10 cellular contexts compared by ENCODE assay signal in the genomic region with DNA sequence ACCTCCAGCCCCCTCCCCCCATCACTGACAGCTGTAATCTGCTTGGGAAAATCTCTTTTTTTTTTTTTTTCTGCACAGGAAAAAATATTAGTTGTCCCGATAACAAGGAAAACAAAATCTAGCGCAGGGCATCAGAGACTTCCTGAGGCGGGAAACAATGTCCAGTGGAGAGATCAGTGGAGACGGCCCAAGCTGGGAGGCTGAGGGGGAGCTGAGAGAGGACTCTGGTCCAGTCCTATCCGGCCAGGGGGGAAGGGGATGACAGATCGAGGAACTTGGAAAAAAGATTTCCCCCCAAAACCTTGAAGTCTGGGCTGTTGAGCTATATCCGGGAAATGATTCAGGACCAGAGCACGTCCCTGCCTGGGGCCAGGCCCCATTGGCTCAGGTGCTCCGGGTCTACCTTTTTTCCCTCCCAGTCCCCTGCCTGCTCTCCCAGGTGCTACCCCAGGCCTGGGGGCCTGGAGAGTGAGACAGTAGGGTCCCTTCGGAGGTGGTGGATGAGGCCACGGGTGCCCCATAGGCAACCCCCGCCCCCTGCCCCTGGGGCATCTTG.
"Had no signal": no experiment of that assay in that cellular context is flagged by ENCODE, and none has a peak within 500 bp of the region (broad histone marks: within the 10 kb centered on the region; RNA-seq: fewer than 3 reads in every experiment).

No MANE protein-coding gene starts in this region.

- H3K27me3 ChIP-seq: colonic mucosa, ovary, tibial artery had no signal

- DNase-seq: activated naive CD4-positive, alpha-beta T cell treated with anti-CD3 and anti-CD28 coated beads, Interleukin-2, amount 10 ng/mL, durations not matched to agents 7 days and 5 days; caudate nucleus; colonic mucosa; effector CD4-positive, alpha-beta T cell; hypothalamus; ovary; T-helper 2 cell; tibial artery had no signal

- H3K9me3 Mint-ChIP-seq: activated T-helper 2 cell treated with anti-CD3 and anti-CD28 coated beads, Interferon-gamma antibody, Interleukin-2, Interleukin-4, amounts not matched to agents 10 μg/mL and 5 μg/mL and 100 μg/mL, durations not matched to agents 14 hours and 24 hours and 36 hours had no signal

- FAIRE-seq: TTC549 had no signal

- H3K4me3 Mint-ChIP-seq: activated naive CD4-positive, alpha-beta T cell treated with anti-CD3 and anti-CD28 coated beads, Interleukin-2, amount 10 ng/mL, durations not matched to agents 7 days and 5 days had no signal

- H3K4me1 ChIP-seq: colonic mucosa, tibial artery had no signal

- H3K36me3 ChIP-seq: colonic mucosa, ovary, tibial artery had no signal

- H3K36me3 Mint-ChIP-seq: activated naive CD4-positive, alpha-beta T cell treated with anti-CD3 and anti-CD28 coated beads, Interleukin-2, amount 10 ng/mL, durations not matched to agents 7 days and 5 days had no signal

- H3K4me3 ChIP-seq: colonic mucosa, ovary, tibial artery had no signal

- H3K27ac ChIP-seq: colonic mucosa, ovary, tibial artery had no signal

- H3K27ac Mint-ChIP-seq: activated naive CD4-positive, alpha-beta T cell treated with anti-CD3 and anti-CD28 coated beads, Interleukin-2, amount 10 ng/mL, durations not matched to agents 7 days and 5 days; activated T-helper 2 cell treated with anti-CD3 and anti-CD28 coated beads, Interferon-gamma antibody, Interleukin-2, Interleukin-4, amounts not matched to agents 10 μg/mL and 5 μg/mL and 100 μg/mL, durations not matched to agents 14 hours and 24 hours and 36 hours had no signal

- H3K9me3 ChIP-seq: colonic mucosa, ovary, tibial artery had no signal
